ENCODE assay signal across 1 cellular context in genomic region chr5:4018968-4019766, GRCh38.
TF ChIP-seq lines count a peak whose summit lies in the region.

No MANE protein-coding gene starts in this region.

TF ChIP-seq in H1, 55 proteins besides CTCF, POLR2A, EP300 and RAD21 (continued from another document):
- TF ChIP-seq HDAC2 (IDR thresholded peaks at IDR 0.05; ENCODE audit: borderline replicate concordance in 1 of 2, low read depth in 2 of 2, low read length in 2 of 2) (no peak), SUZ12 (IDR thresholded peaks at IDR 0.05; ENCODE audit: low read length) (no peak), ZNF274 (IDR thresholded peaks at IDR 0.05; ENCODE audit: borderline replicate concordance, extremely low read depth, low read length) (no peak), KDM4A (IDR thresholded peaks at IDR 0.05; ENCODE audit: low read depth, low read length, severe bottlenecking) (no peak), ATF2 (IDR thresholded peaks at IDR 0.05; ENCODE audit: low read length) (no peak), ASH2L (IDR thresholded peaks at IDR 0.05; ENCODE audit: low read length) (no peak), JUND (IDR thresholded peaks at IDR 0.05; ENCODE audit: low read length) (no peak), RBBP5 (IDR thresholded peaks at IDR 0.05; ENCODE audit: borderline replicate concordance, low read depth, low read length) (no peak), SIRT6 (IDR thresholded peaks at IDR 0.05; ENCODE audit: low read length) (no peak), RXRA (IDR thresholded peaks at IDR 0.05; ENCODE audit: insufficient read depth, low read depth, low read length) (no peak), TAF7 (optimal IDR thresholded peaks at IDR 0.05; ENCODE audit: borderline replicate concordance, low read depth, low read length) (no peak), EZH2 (IDR thresholded peaks at IDR 0.05; ENCODE audit: low read depth, low read length, severe bottlenecking) (no peak), SAP30 (IDR thresholded peaks at IDR 0.05; ENCODE audit: insufficient read depth, insufficient replicate concordance, low read length) (no peak), CHD7 (IDR thresholded peaks at IDR 0.05; ENCODE audit: insufficient replicate concordance, low read length) (no peak), SP4 (IDR thresholded peaks at IDR 0.05; ENCODE audit: low read length) (no peak)
